ENCODE assay signal across 23 cellular contexts in genomic region chr10:64506963-64507362, GRCh38.
DNase-seq lines count a peak whose midpoint lies in the region; TF ChIP-seq lines count a peak whose summit lies in the region.
"Had no signal": no experiment of that assay in that cellular context is flagged by ENCODE, and none has a peak within 500 bp of the region (broad histone marks: within the 10 kb centered on the region; RNA-seq: fewer than 3 reads in every experiment).

No MANE protein-coding gene starts in this region.

- no peaks in the 10 kb centered on the region for H3K27me3 ChIP-seq in cardiac muscle cell
- H3K27me3 ChIP-seq: BE2C had no signal

- no peak for DNase-seq in cardiac muscle cell (ENCODE audit: low read depth in 1 of 2, low spot score in 1 of 2)
- DNase-seq in cardiac septum (ENCODE audit: low spot score): no peak
- DNase-seq in ecto neural progenitor cell (ENCODE audit: low spot score): peak; percentile 49
- peak; percentile 80 for DNase-seq in islet precursor cell
- DNase-seq in activated CD4-positive, alpha-beta T cell treated with anti-CD3 and anti-CD28 coated beads for 48 hours: no peak
- no peak for DNase-seq in caudate nucleus (lab: John Stamatoyannopoulos, UW)
- DNase-seq in NOMO-1 treated with DMSO at 0.1 percent for 48 hours (lab: John Stamatoyannopoulos, UW; ENCODE audit: unreplicated experiment): no peak
- DNase-seq in HEK293T (ENCODE audit: extremely low spot score): no peak
- DNase-seq: 8988T; ACHN; BE2C; CD8-positive, alpha-beta memory T cell; DMS79 treated with DMSO at 0.1 percent for 48 hours; KBM-7; MV-4-11; NCI-H1105; NCI-H1436 treated with DMSO at 0.1 percent for 48 hours; NCI-H187 treated with DMSO at 0.1 percent for 48 hours; NCI-H2171 treated with DMSO at 0.1 percent for 48 hours; NCI-H524 treated with DMSO at 0.1 percent for 48 hours; NCI-H774; SHP77 had no signal

- POLR2A ChIA-PET in HEK293T (lab: Yijun Ruan, JAX): no interaction called here

- TF ChIP-seq CTCF in cardiac muscle cell (IDR thresholded peaks at IDR 0.05; ENCODE audit: low read depth, low read length): no peak

- peaks cover 16% of the 10 kb centered on the region for H3K4me1 ChIP-seq in cardiac muscle cell (ENCODE audit: low read depth)
- H3K4me1 ChIP-seq: BE2C had no signal

- H3K9me3 ChIP-seq in cardiac muscle cell (ENCODE audit: low read depth): no peaks in the 10 kb centered on the region
- H3K9me3 ChIP-seq: BE2C had no signal

- H3K36me3 ChIP-seq in cardiac muscle cell: no peaks in the 10 kb centered on the region
- H3K36me3 ChIP-seq: BE2C had no signal

- CTCF ChIA-PET in HEK293T (lab: Yijun Ruan, JAX): no interaction called here

- H3K27ac ChIP-seq in cardiac muscle cell (peak overlapping the region; percentile 78), caudate nucleus (ENCODE audit: low read depth, low read length) (no peak overlapping the region)
- H3K27ac ChIP-seq: RWPE1 had no signal

- intact Hi-C loops in cardiac septum (cut with DNase I): no loop called here

- no peak overlapping the region for H3K4me3 ChIP-seq in cardiac muscle cell

TF ChIP-seq in HEK293T, 16 proteins besides CTCF, POLR2A, EP300 and RAD21:
- TF ChIP-seq LEF1 (IDR thresholded peaks at IDR 0.05; ENCODE audit: borderline replicate concordance) (no peak), CTBP1 (IDR thresholded peaks at IDR 0.05; ENCODE audit: borderline replicate concordance) (no peak), SP1 (IDR thresholded peaks at IDR 0.05) (no peak), BHLHE40 (IDR thresholded peaks at IDR 0.05; ENCODE audit: borderline replicate concordance) (no peak), FOXM1 (IDR thresholded peaks at IDR 0.05; ENCODE audit: borderline replicate concordance) (no peak)

Comparison
In these comparisons a context has a peak if more than half of its experiments do, and no peak if none do; other contexts are left out.
1. DNase-seq: peak in ecto neural progenitor cell (single experiment) and islet precursor cell (single experiment); none in cardiac muscle cell (0 of 2), cardiac septum (single experiment), activated CD4-positive, alpha-beta T cell treated with anti-CD3 and anti-CD28 coated beads for 48 hours (single experiment), caudate nucleus (0 of 61), NOMO-1 treated with DMSO at 0.1 percent for 48 hours (single experiment) and HEK293T (single experiment).